2 cellular contexts compared by ENCODE assay signal in the genomic region with DNA sequence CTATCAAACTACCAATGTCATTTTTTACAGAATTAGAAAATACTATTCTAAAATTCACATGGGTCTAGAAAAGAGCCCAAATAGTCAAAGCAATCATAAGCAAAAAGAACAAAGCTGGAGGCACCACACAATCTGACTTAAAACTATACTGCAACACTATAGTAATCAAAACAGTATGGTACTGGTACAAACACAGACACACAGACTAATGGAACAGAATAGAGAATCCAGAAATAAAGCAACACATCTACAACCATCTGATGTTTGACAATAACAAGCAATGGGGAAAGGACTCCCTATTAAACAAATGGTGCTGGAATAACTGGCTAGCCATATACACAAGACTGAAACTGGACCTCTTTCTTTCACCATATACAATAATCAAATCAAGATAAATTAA.
TF ChIP-seq lines count a peak whose summit lies in the region.

No MANE protein-coding gene starts in this region.

TF ChIP-seq in HEK293, 187 proteins besides CTCF, POLR2A, EP300 and RAD21 (continued from another document):
- TF ChIP-seq, protein P1, sequence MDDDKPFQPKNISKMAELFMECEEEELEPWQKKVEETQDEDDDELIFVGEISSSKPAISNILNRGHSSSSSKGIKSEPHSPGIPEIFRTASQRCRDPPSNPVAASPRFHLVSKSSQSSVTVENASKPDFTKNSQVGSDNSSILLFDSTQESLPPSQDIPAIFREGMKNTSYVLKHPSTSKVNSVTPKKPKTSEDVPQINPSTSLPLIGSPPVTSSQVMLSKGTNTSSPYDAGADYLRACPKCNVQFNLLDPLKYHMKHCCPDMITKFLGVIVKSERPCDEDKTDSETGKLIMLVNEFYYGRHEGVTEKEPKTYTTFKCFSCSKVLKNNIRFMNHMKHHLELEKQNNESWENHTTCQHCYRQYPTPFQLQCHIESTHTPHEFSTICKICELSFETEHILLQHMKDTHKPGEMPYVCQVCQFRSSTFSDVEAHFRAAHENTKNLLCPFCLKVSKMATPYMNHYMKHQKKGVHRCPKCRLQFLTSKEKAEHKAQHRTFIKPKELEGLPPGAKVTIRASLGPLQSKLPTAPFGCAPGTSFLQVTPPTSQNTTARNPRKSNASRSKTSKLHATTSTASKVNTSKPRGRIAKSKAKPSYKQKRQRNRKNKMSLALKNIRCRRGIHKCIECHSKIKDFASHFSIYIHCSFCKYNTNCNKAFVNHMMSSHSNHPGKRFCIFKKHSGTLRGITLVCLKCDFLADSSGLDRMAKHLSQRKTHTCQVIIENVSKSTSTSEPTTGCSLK (tag by site-specific recombination; IDR thresholded peaks at IDR 0.05): no peak
TF ChIP-seq in HEK293: peak in this region for 1.

TF ChIP-seq in K562, 482 proteins besides CTCF, POLR2A, EP300 and RAD21 (continued from another document):
- TF ChIP-seq JUNB (CRISPR knock-in tag; conservative IDR thresholded peaks at IDR 0.05): no peak
- TF ChIP-seq KAT8 (IDR thresholded peaks at IDR 0.05; ENCODE audit: low read depth): no peak
- TF ChIP-seq, protein P2, sequence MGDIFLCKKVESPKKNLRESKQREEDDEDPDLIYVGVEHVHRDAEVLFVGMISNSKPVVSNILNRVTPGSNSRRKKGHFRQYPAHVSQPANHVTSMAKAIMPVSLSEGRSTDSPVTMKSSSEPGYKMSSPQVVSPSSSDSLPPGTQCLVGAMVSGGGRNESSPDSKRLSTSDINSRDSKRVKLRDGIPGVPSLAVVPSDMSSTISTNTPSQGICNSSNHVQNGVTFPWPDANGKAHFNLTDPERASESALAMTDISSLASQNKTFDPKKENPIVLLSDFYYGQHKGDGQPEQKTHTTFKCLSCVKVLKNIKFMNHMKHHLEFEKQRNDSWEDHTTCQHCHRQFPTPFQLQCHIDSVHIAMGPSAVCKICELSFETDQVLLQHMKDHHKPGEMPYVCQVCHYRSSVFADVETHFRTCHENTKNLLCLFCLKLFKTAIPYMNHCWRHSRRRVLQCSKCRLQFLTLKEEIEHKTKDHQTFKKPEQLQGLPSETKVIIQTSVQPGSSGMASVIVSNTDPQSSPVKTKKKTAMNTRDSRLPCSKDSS (IDR thresholded peaks at IDR 0.05; ENCODE audit: low read depth, partially characterized antibody): no peak
- 0 out of 2 replicates have a peak, but pooled peaks have one; percentile 27 for TF ChIP-seq TRIM28 (IDR thresholded peaks at IDR 0.05)
- no peak for TF ChIP-seq RBM14 (IDR thresholded peaks at IDR 0.05; ENCODE audit: borderline replicate concordance, insufficient read depth, low read depth, low read length)
- no peak for TF ChIP-seq ZNF395 (CRISPR knock-in tag; IDR thresholded peaks at IDR 0.05)
- TF ChIP-seq HNRNPK (IDR thresholded peaks at IDR 0.05; ENCODE audit: low read depth, low read length, poor library complexity, severe bottlenecking): no peak
- TF ChIP-seq CCAR2 (IDR thresholded peaks at IDR 0.05; ENCODE audit: low read depth, low read length): no peak
- TF ChIP-seq RFX7 (CRISPR knock-in tag; IDR thresholded peaks at IDR 0.05): no peak
- TF ChIP-seq, protein P3, sequence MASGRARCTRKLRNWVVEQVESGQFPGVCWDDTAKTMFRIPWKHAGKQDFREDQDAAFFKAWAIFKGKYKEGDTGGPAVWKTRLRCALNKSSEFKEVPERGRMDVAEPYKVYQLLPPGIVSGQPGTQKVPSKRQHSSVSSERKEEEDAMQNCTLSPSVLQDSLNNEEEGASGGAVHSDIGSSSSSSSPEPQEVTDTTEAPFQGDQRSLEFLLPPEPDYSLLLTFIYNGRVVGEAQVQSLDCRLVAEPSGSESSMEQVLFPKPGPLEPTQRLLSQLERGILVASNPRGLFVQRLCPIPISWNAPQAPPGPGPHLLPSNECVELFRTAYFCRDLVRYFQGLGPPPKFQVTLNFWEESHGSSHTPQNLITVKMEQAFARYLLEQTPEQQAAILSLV (tag; IDR thresholded peaks at IDR 0.05): no peak
- TF ChIP-seq ZSCAN29 (IDR thresholded peaks at IDR 0.05): no peak
- no peak for TF ChIP-seq ZNF134 (CRISPR knock-in tag; conservative IDR thresholded peaks at IDR 0.05)
- TF ChIP-seq, protein P4, sequence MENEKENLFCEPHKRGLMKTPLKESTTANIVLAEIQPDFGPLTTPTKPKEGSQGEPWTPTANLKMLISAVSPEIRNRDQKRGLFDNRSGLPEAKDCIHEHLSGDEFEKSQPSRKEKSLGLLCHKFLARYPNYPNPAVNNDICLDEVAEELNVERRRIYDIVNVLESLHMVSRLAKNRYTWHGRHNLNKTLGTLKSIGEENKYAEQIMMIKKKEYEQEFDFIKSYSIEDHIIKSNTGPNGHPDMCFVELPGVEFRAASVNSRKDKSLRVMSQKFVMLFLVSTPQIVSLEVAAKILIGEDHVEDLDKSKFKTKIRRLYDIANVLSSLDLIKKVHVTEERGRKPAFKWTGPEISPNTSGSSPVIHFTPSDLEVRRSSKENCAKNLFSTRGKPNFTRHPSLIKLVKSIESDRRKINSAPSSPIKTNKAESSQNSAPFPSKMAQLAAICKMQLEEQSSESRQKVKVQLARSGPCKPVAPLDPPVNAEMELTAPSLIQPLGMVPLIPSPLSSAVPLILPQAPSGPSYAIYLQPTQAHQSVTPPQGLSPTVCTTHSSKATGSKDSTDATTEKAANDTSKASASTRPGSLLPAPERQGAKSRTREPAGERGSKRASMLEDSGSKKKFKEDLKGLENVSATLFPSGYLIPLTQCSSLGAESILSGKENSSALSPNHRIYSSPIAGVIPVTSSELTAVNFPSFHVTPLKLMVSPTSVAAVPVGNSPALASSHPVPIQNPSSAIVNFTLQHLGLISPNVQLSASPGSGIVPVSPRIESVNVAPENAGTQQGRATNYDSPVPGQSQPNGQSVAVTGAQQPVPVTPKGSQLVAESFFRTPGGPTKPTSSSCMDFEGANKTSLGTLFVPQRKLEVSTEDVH (IDR thresholded peaks at IDR 0.05; ENCODE audit: low read depth, partially characterized antibody): no peak
- peak; percentile 79 for TF ChIP-seq RBM25 (IDR thresholded peaks at IDR 0.05; ENCODE audit: low read depth, low read length, severe bottlenecking)
- TF ChIP-seq COPS2 (conservative IDR thresholded peaks at IDR 0.05): no peak
- no peak for TF ChIP-seq TARDBP (IDR thresholded peaks at IDR 0.05)
- no peak for TF ChIP-seq PYGO2 (tag; IDR thresholded peaks at IDR 0.05)
- no peak for TF ChIP-seq ZNF707 (CRISPR knock-in tag; conservative IDR thresholded peaks at IDR 0.05)
- TF ChIP-seq ATF4 (CRISPR knock-in tag; IDR thresholded peaks at IDR 0.05): no peak
- no peak for TF ChIP-seq SMAD1 (IDR thresholded peaks at IDR 0.05; ENCODE audit: low read depth, low read length, partially characterized antibody)
- TF ChIP-seq KDM1A (IDR thresholded peaks at IDR 0.05): peak in 1 of 2 experiments; percentile 38; a peak in 1 of 4 replicates
- TF ChIP-seq PATZ1 (CRISPR knock-in tag; IDR thresholded peaks at IDR 0.05; ENCODE audit: borderline replicate concordance): no peak
- no peak for TF ChIP-seq ZNF79 (CRISPR knock-in tag; IDR thresholded peaks at IDR 0.05; ENCODE audit: low read depth)
- TF ChIP-seq, protein P5, sequence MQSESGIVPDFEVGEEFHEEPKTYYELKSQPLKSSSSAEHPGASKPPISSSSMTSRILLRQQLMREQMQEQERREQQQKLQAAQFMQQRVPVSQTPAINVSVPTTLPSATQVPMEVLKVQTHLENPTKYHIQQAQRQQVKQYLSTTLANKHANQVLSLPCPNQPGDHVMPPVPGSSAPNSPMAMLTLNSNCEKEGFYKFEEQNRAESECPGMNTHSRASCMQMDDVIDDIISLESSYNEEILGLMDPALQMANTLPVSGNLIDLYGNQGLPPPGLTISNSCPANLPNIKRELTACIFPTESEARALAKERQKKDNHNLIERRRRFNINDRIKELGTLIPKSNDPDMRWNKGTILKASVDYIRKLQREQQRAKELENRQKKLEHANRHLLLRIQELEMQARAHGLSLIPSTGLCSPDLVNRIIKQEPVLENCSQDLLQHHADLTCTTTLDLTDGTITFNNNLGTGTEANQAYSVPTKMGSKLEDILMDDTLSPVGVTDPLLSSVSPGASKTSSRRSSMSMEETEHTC (IDR thresholded peaks at IDR 0.05): no peak
- TF ChIP-seq SRSF7 (optimal IDR thresholded peaks at IDR 0.05; ENCODE audit: low read depth, low read length): no peak
- TF ChIP-seq ETV6 (IDR thresholded peaks at IDR 0.05; ENCODE audit: borderline replicate concordance in 1 of 2, low read depth in 2 of 2, low read length in 1 of 2): no peak
- no peak for TF ChIP-seq ETV6 (CRISPR knock-in tag; IDR thresholded peaks at IDR 0.05; ENCODE audit: borderline replicate concordance)
- no peak for TF ChIP-seq HDAC6 (IDR thresholded peaks at IDR 0.05; ENCODE audit: low read depth, low read length)
- no peak for TF ChIP-seq SRF (CRISPR knock-in tag; IDR thresholded peaks at IDR 0.05)
- TF ChIP-seq BCOR (IDR thresholded peaks at IDR 0.05): peak; percentile 70
TF ChIP-seq in K562: peak in this region for 4.
